Comparison of ENCODE assay signal across 13 cellular contexts in genomic region chr16:10618710-10619209, GRCh38. TPM values are rescaled to one million over a fixed set of nuclear protein-coding genes. Genes with fewer than 3 reads are reported as not detected.
DNase-seq lines count a peak whose midpoint lies in the region; ATAC-seq and TF ChIP-seq lines count a peak whose summit lies in the region.
"Had no signal": no experiment of that assay in that cellular context is flagged by ENCODE, and none has a peak within 500 bp of the region (broad histone marks: within the 10 kb centered on the region; RNA-seq: fewer than 3 reads in every experiment).

No MANE protein-coding gene starts in this region.

- H3K9ac ChIP-seq in rectal smooth muscle tissue (ENCODE audit: low read length): no peak overlapping the region

- H3K27ac ChIP-seq in GM23338 (ENCODE audit: low read depth) (no peak overlapping the region), right atrium auricular region (peak overlapping the region; percentile 57 to 75), rectal smooth muscle tissue (ENCODE audit: low read depth, low read length) (peak overlapping the region; percentile 40), tibial artery (no peak overlapping the region), gastroesophageal sphincter (peak overlapping the region in 1 of 4 donors; percentile 53)
- H3K27ac ChIP-seq: ascending aorta had no signal

- no peak for TF ChIP-seq EP300 in gastroesophageal sphincter (IDR thresholded peaks at IDR 0.05)

- DNase-seq in GM23338 (ENCODE audit: low spot score): peak; percentile 30
- no peak for DNase-seq in chondrocyte (ENCODE audit: low spot score)
- no peak for DNase-seq in right atrium auricular region (ENCODE audit: low spot score)
- no peak for DNase-seq in NCI-H2029 (lab: John Stamatoyannopoulos, UW)
- no peak for DNase-seq in tibial artery
- DNase-seq in GM13976 (ENCODE audit: low spot score): no peak
- DNase-seq: effector CD8-positive, alpha-beta T cell; IMR-90; kidney; NCI-H345 had no signal

- WGBS in gastroesophageal sphincter (ENCODE audit: low coverage in 1 of 2), 2 donors: 75 to 79% methylated on average over 7 to 9 of the region's 13 CpGs

- intact Hi-C loops in tibial artery (cut with DNase I; ENCODE audit: low total_unique reads): no loop called here

- H3F3A ChIP-seq in GM23338 (replicated peaks; ENCODE audit: low read depth): no peaks in the 10 kb centered on the region

- H2AFZ ChIP-seq in GM23338: peak overlapping the region; percentile 96

- H3K4me2 ChIP-seq in GM23338: peak overlapping the region; percentile 94

- peak overlapping the region; percentile 66 for H3K4me3 ChIP-seq in GM23338
- H3K4me3 ChIP-seq in right atrium auricular region: peak overlapping the region in 1 of 2 donors; percentile 30
- H3K4me3 ChIP-seq in rectal smooth muscle tissue (ENCODE audit: low read length): peak overlapping the region; percentile 32
- H3K4me3 ChIP-seq in tibial artery: no peak overlapping the region
- H3K4me3 ChIP-seq in gastroesophageal sphincter: no peak overlapping the region

- no peaks in the 10 kb centered on the region for H4K20me1 ChIP-seq in GM23338 (replicated peaks; ENCODE audit: insufficient read depth)

- no peak for TF ChIP-seq POLR2A in gastroesophageal sphincter (IDR thresholded peaks at IDR 0.05)

- peak overlapping the region; percentile 70 for H3K4me3 Mint-ChIP-seq in GM23338
- no peak overlapping the region for H3K4me3 Mint-ChIP-seq in chondrocyte (ENCODE audit: unreplicated experiment)

- H3K27me3 ChIP-seq in GM23338 (ENCODE audit: insufficient read depth) (peaks cover 6% of the 10 kb centered on the region; the same call in 1 of the 2 replicates), right atrium auricular region (no peaks in the 10 kb centered on the region), rectal smooth muscle tissue (ENCODE audit: control insufficient read depth, insufficient read depth, low read length) (no peaks in the 10 kb centered on the region), tibial artery (peaks cover 0 to 22% of the 10 kb centered on the region in 2 donors), gastroesophageal sphincter (peaks cover 14% of the 10 kb centered on the region)
- H3K27me3 ChIP-seq: ascending aorta had no signal

- H3K36me3 Mint-ChIP-seq in GM23338 (ENCODE audit: low read depth): no peaks in the 10 kb centered on the region
- H3K36me3 Mint-ChIP-seq in chondrocyte (ENCODE audit: low read depth): no peaks in the 10 kb centered on the region

- H3K79me2 ChIP-seq in GM23338 (replicated peaks; ENCODE audit: insufficient read depth): no peaks in the 10 kb centered on the region

- in situ Hi-C loops in GM13976 (cut with MboI; ENCODE audit: low sequenced_read_pairs, unreplicated experiment): no loop called here

- H3K27ac Mint-ChIP-seq in GM23338 (no peak overlapping the region), chondrocyte (ENCODE audit: unreplicated experiment) (peak overlapping the region; percentile 41)

- H3K4me1 ChIP-seq in GM23338 (ENCODE audit: insufficient read depth): peaks cover 34% of the 10 kb centered on the region
- H3K4me1 ChIP-seq in right atrium auricular region: peaks cover 0 to 44% of the 10 kb centered on the region in 2 donors
- peaks cover 2% of the 10 kb centered on the region for H3K4me1 ChIP-seq in rectal smooth muscle tissue (ENCODE audit: control insufficient read depth, insufficient read depth, low read length)
- peaks cover 0 to 32% (median 4%) of the 10 kb centered on the region in 4 donors for H3K4me1 ChIP-seq in tibial artery
- H3K4me1 ChIP-seq in gastroesophageal sphincter: peaks cover 0 to 25% (median 0%) of the 10 kb centered on the region in 3 donors
- H3K4me1 ChIP-seq: ascending aorta had no signal

- H3K36me3 ChIP-seq in GM23338 (ENCODE audit: insufficient read depth) (no peaks in the 10 kb centered on the region), right atrium auricular region (no peaks in the 10 kb centered on the region), rectal smooth muscle tissue (ENCODE audit: control insufficient read depth, insufficient read depth, low read length) (no peaks in the 10 kb centered on the region), tibial artery (no peaks in the 10 kb centered on the region), gastroesophageal sphincter (no peaks in the 10 kb centered on the region)
- H3K36me3 ChIP-seq: ascending aorta had no signal

- H3K27me3 Mint-ChIP-seq in GM23338 (ENCODE audit: insufficient read depth, low read depth, poor library complexity) (peaks cover 13% of the 10 kb centered on the region), chondrocyte (ENCODE audit: low read depth) (peaks cover 25% of the 10 kb centered on the region)

- ATAC-seq in GM23338 (peak; percentile 12), gastroesophageal sphincter (no peak)

- no peaks in the 10 kb centered on the region for H3K9me2 ChIP-seq in GM23338 (ENCODE audit: insufficient read depth)

- H3K4me1 Mint-ChIP-seq in GM23338: peaks cover 30% of the 10 kb centered on the region
- peaks cover 5% of the 10 kb centered on the region for H3K4me1 Mint-ChIP-seq in chondrocyte (ENCODE audit: low read depth)

- TF ChIP-seq CTCF in GM23338 (conservative IDR thresholded peaks at IDR 0.05; ENCODE audit: low read depth in 2 of 2): no peak
- TF ChIP-seq CTCF in chondrocyte (IDR thresholded peaks at IDR 0.05): no peak
- TF ChIP-seq CTCF in right atrium auricular region (IDR thresholded peaks at IDR 0.05): no peak
- no peak for TF ChIP-seq CTCF in tibial artery (IDR thresholded peaks at IDR 0.05)
- no peak for TF ChIP-seq CTCF in gastroesophageal sphincter (IDR thresholded peaks at IDR 0.05)
- no peak for TF ChIP-seq CTCF in GM13976 (IDR thresholded peaks at IDR 0.05; ENCODE audit: borderline replicate concordance, control extremely low read depth, extremely low read depth, insufficient read depth, missing control alignments)

- H3K9me3 ChIP-seq in right atrium auricular region: no peaks in the 10 kb centered on the region
- H3K9me3 ChIP-seq in tibial artery: no peaks in the 10 kb centered on the region
- H3K9me3 ChIP-seq in gastroesophageal sphincter: no peaks in the 10 kb centered on the region
- H3K9me3 ChIP-seq: ascending aorta had no signal

- H3K9me3 Mint-ChIP-seq in GM23338: no peaks in the 10 kb centered on the region; the same call in 2 of the 3 replicates
- H3K9me3 Mint-ChIP-seq in chondrocyte (ENCODE audit: low read depth): no peaks in the 10 kb centered on the region

TF ChIP-seq in GM23338, 12 proteins besides CTCF, POLR2A, EP300 and RAD21 (continues in another document):
- TF ChIP-seq ZNF114 (CRISPR knock-in tag; IDR thresholded peaks at IDR 0.05) (no peak), ZNF331 (CRISPR knock-in tag; IDR thresholded peaks at IDR 0.05; ENCODE audit: low read depth) (no peak), CREB1 (CRISPR knock-in tag; IDR thresholded peaks at IDR 0.05; ENCODE audit: low read depth) (no peak), STAT1 (IDR thresholded peaks at IDR 0.05; ENCODE audit: unreplicated experiment) (no peak), ETS1 (IDR thresholded peaks at IDR 0.05) (no peak), JUNB (IDR thresholded peaks at IDR 0.05; ENCODE audit: unreplicated experiment) (no peak)

RNA-seq across cellular contexts. Expression of gene EMP2, which starts 38.4 kb away (rescaled TPM):
- 7.3 and 7.4 TPM in 2 replicates for total RNA-seq in GM23338 (2014; rRNA removed; shearing (Covaris generic))
- 34.2 and 40.1 TPM in 2 replicates for polyA plus RNA-seq in GM23338 (2016; fragmentation: Nextera tagmentation; extraction: Ambion mirVana)
- 8.1 to 14.6 TPM (median 11.9 TPM) in 3 replicates for total RNA-seq in chondrocyte
- 10 to 100 TPM; 40.3 to 66.8 TPM for total RNA-seq in right atrium auricular region
- total RNA-seq in gastroesophageal sphincter: 10 to 100 TPM; 52.8 to 94.7 (median 69.7) TPM

Comparison
In these comparisons a context has a peak if more than half of its experiments do, and no peak if none do; other contexts are left out.
1. H3K27ac ChIP-seq: peak in right atrium auricular region (2 of 2) and rectal smooth muscle tissue (single experiment); none in GM23338 (single experiment) and tibial artery (0 of 2).
2. H3K4me3 ChIP-seq: peak in GM23338 (single experiment) and rectal smooth muscle tissue (single experiment); none in tibial artery (0 of 2) and gastroesophageal sphincter (0 of 2).